ENCODE assay signal across 9 cellular contexts in the genomic region with DNA sequence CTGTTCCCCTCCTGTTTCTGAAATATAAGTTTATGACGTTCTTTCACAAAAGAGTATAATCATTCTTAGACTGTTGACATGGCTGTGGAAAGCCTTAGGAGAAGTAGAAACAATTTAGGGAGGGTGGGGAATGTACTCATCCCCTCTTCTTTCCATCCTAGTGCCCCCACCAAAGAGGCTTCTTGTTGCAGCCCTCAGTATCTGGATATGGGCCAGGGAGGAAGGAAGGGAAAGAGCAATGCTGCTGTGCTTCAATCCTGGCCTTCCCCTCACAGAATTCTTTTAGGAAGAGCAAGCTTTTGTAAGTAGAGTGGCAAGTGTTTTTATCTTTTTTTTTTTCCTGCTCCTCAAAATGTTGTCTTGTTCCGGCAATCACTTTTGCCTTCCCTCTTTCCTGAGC. TPM values are rescaled to one million over a fixed set of nuclear protein-coding genes. Genes with fewer than 3 reads are reported as not detected.
DNase-seq lines count a peak whose midpoint lies in the region; ATAC-seq and TF ChIP-seq lines count a peak whose summit lies in the region.
"Had no signal": no experiment of that assay in that cellular context is flagged by ENCODE, and none has a peak within 500 bp of the region (broad histone marks: within the 10 kb centered on the region; RNA-seq: fewer than 3 reads in every experiment).

No MANE protein-coding gene starts in this region.

- no peaks in the 10 kb centered on the region for H3K36me3 ChIP-seq in SU-DHL-6 (ENCODE audit: low read length)
- H3K36me3 ChIP-seq in gastrocnemius medialis = peaks cover 0 to 8% of the 10 kb centered on the region in 2 donors
- H3K36me3 ChIP-seq in body of pancreas (replicated peaks in 1 of 2; ENCODE audit: insufficient read depth in 1 of 2, low read depth in 2 of 2) = no peaks in the 10 kb centered on the region

- peaks cover 38% of the 10 kb centered on the region for H3K27me3 Mint-ChIP-seq in H9 (ENCODE audit: low read depth)

- no peak overlapping the region for H4K5ac ChIP-seq in H9 (ENCODE audit: insufficient read length, low read depth, low read length)

- H3K4me1 ChIP-seq in H9 (ENCODE audit: insufficient read depth, low read length) (peaks cover 25% of the 10 kb centered on the region; the same call in 1 of the 2 replicates), gastrocnemius medialis (peaks cover 25 to 28% of the 10 kb centered on the region in 2 donors), body of pancreas (peaks cover 52% of the 10 kb centered on the region)

- H4K91ac ChIP-seq in H9 (ENCODE audit: insufficient read length, low read depth, low read length) = no peak overlapping the region

- H3K4me1 Mint-ChIP-seq in H9 = peaks cover 66 to 70% of the 10 kb centered on the region in 2 experiments

- H3K79me1 ChIP-seq in H9 (ENCODE audit: insufficient read depth, low read depth, low read length, poor library complexity, severe bottlenecking) = no peaks in the 10 kb centered on the region

- peaks cover 4 to 24% (median 10%) of the 10 kb centered on the region in 3 experiments; a peak in 6 of 7 replicates for H3K36me3 Mint-ChIP-seq in H9 (ENCODE audit: insufficient read depth in 1 of 3, low read depth in 3 of 3)

- H3K9me3 ChIP-seq in H9 (ENCODE audit: control insufficient read depth, low read depth, low read length) (no peaks in the 10 kb centered on the region), SU-DHL-6 (ENCODE audit: insufficient read depth, low read length) (no peaks in the 10 kb centered on the region), gastrocnemius medialis (no peaks in the 10 kb centered on the region), body of pancreas (no peaks in the 10 kb centered on the region)

- no peak overlapping the region for H2AK5ac ChIP-seq in H9 (ENCODE audit: insufficient read length, low read length)

- H3K4me2 ChIP-seq in H9 (ENCODE audit: insufficient read depth, insufficient read length, low read length) (peak overlapping the region; percentile 58), SU-DHL-6 (ENCODE audit: low read depth, low read length, poor library complexity, severe bottlenecking) (peak overlapping the region; percentile 52)

- no peak overlapping the region for H2BK120ac ChIP-seq in H9 (ENCODE audit: low read depth, low read length, poor library complexity, severe bottlenecking)

- no peak for TF ChIP-seq POLR2A in gastrocnemius medialis (IDR thresholded peaks at IDR 0.05)
- TF ChIP-seq POLR2A in body of pancreas (IDR thresholded peaks at IDR 0.05) = no peak

- no peaks in the 10 kb centered on the region for H4K20me1 ChIP-seq in H9 (ENCODE audit: control insufficient read depth, insufficient read depth, insufficient read length)
- no peaks in the 10 kb centered on the region for H4K20me1 ChIP-seq in SU-DHL-6 (ENCODE audit: low read depth, low read length)

- H3K9ac ChIP-seq in H9 (ENCODE audit: extremely low read depth, insufficient read length, low read length) (no peak overlapping the region), SU-DHL-6 (ENCODE audit: low read length) (no peak overlapping the region)

- no peaks in the 10 kb centered on the region; the same call in 1 of the 2 replicates for H3K27me3 ChIP-seq in H9 (ENCODE audit: insufficient read depth, low read length)
- H3K27me3 ChIP-seq in SU-DHL-6 (ENCODE audit: low read length) = no peaks in the 10 kb centered on the region
- no peaks in the 10 kb centered on the region for H3K27me3 ChIP-seq in gastrocnemius medialis
- no peaks in the 10 kb centered on the region for H3K27me3 ChIP-seq in body of pancreas

- no peak overlapping the region for H3K18ac ChIP-seq in H9 (ENCODE audit: insufficient read length, low read depth, low read length)

- H3F3A ChIP-seq in SU-DHL-6 (ENCODE audit: insufficient read depth) = no peaks in the 10 kb centered on the region

- H3K9me3 Mint-ChIP-seq in H9 = peaks cover 0 to 10% of the 10 kb centered on the region in 2 experiments; a peak in 2 of 5 replicates

- no peak overlapping the region for H3K4ac ChIP-seq in H9 (ENCODE audit: low read depth, low read length)

- no peak overlapping the region for H2BK15ac ChIP-seq in H9 (ENCODE audit: low read depth, low read length)

- no peak overlapping the region for H2BK5ac ChIP-seq in H9 (ENCODE audit: insufficient read length, low read length)

- TF ChIP-seq CTCF in H9 (conservative IDR thresholded peaks at IDR 0.05) (no peak), SU-DHL-6 (IDR thresholded peaks at IDR 0.05; ENCODE audit: insufficient read depth, low read length, poor library complexity, severe bottlenecking) (no peak), fibroblast of pulmonary artery (IDR thresholded peaks at IDR 0.05; ENCODE audit: low read length, missing control alignments) (no peak), gastrocnemius medialis (IDR thresholded peaks at IDR 0.05 in 4 of 5, conservative IDR thresholded peaks at IDR 0.05 in 1 of 5) (no peak), body of pancreas (IDR thresholded peaks at IDR 0.05) (no peak)

- H3K14ac ChIP-seq in H9 (ENCODE audit: insufficient read depth, low read length) = no peak overlapping the region

- in situ Hi-C loops in gastrocnemius medialis (cut with MboI; ENCODE audit: low sequenced_read_pairs in 4 of 4) = no loop called here

- no peak overlapping the region for H2BK20ac ChIP-seq in H9 (ENCODE audit: low read depth, low read length, poor library complexity, severe bottlenecking)

- no peaks in the 10 kb centered on the region for H3K9me2 ChIP-seq in SU-DHL-6 (replicated peaks; ENCODE audit: insufficient read depth, low read length)

- no peaks in the 10 kb centered on the region for H3K79me2 ChIP-seq in H9 (ENCODE audit: insufficient read depth, low read length)
- H3K79me2 ChIP-seq in SU-DHL-6 (ENCODE audit: insufficient read depth, low read length) = no peaks in the 10 kb centered on the region

- no peak overlapping the region for H2BK12ac ChIP-seq in H9 (ENCODE audit: insufficient read length, low read depth, low read length)

- H2AFZ ChIP-seq in H9 (ENCODE audit: low read length) = no peak overlapping the region
- H2AFZ ChIP-seq in SU-DHL-6 (ENCODE audit: low read depth, low read length, severe bottlenecking) = no peak overlapping the region

- DNase-seq in H9 = no peak
- DNase-seq in fibroblast of pulmonary artery (ENCODE audit: low read depth) = no peak
- no peak for DNase-seq in gastrocnemius medialis
- no peak for DNase-seq in NCI-H82 (lab: John Stamatoyannopoulos, UW)
- DNase-seq in GM19240 (ENCODE audit: insufficient read length, low spot score) = no peak
- no peak for DNase-seq in activated CD4-positive, alpha-beta T cell treated with anti-CD3 and anti-CD28 coated beads, Interleukin-2, amount 50 U/mL, for 48 hours
- DNase-seq in body of pancreas = no peak

- H3T11ph ChIP-seq in H9 (ENCODE audit: low read length) = no peak overlapping the region

- H3K4me3 Mint-ChIP-seq in H9 = peak overlapping the region; percentile 67 to 85

- no peak overlapping the region for H3K27ac ChIP-seq in H9 (ENCODE audit: insufficient read length, low read depth, low read length)
- no peak overlapping the region for H3K27ac ChIP-seq in SU-DHL-6 (ENCODE audit: low read depth, low read length)
- H3K27ac ChIP-seq in gastrocnemius medialis = peak overlapping the region; percentile 21 to 87 (median 74)
- no peak overlapping the region for H3K27ac ChIP-seq in body of pancreas

- H3K27ac Mint-ChIP-seq in H9 = no peak overlapping the region; a peak in 1 of 7 replicates

- WGBS in H9 (ENCODE audit: extremely low coverage, insufficient read length, low lambda C conversion rate) = no CpG with 5 or more reads among the region's 2 CpGs
- 68 to 75% methylated on average over 2 of the region's 2 CpGs for WGBS in body of pancreas, 2 donors

- ATAC-seq in gastrocnemius medialis = no peak
- no peak for ATAC-seq in body of pancreas

- H3K4me3 ChIP-seq in SU-DHL-6 (ENCODE audit: insufficient read depth, low read length, poor library complexity, severe bottlenecking) (no peak overlapping the region), fibroblast of pulmonary artery (replicated peaks; ENCODE audit: low read depth, low read length) (peak overlapping the region; percentile 67), gastrocnemius medialis (peak overlapping the region; percentile 63 to 84 (median 79)), body of pancreas (no peak overlapping the region)

- no peak overlapping the region for H4K8ac ChIP-seq in H9 (replicated peaks; ENCODE audit: insufficient read length, low read depth, low read length)

- intact Hi-C loops in gastrocnemius medialis (cut with DNase I; ENCODE audit: low total_unique reads) (no loop called here), body of pancreas (cut with DNase I) (no loop called here)

- H3K56ac ChIP-seq in H9 (ENCODE audit: insufficient read length, low read depth, low read length) = no peak overlapping the region

- H3K23ac ChIP-seq in H9 (ENCODE audit: insufficient read length, low read depth, low read length) = no peak overlapping the region

- H3K23me2 ChIP-seq in H9 (ENCODE audit: insufficient read length, low read depth, low read length, poor library complexity, severe bottlenecking) = peaks cover 10% of the 10 kb centered on the region

RNA-seq across cellular contexts. Expression of a gene that starts 1.7 kb away (rescaled TPM):
- total RNA-seq in H9 (2021) (23.1 and 25.4 TPM in 2 replicates), gastrocnemius medialis (10 to 100 TPM; 17.2 to 28.1 (median 17.7) TPM), body of pancreas (10 to 100 TPM in 1 of 2 donors, 1 to 10 TPM in 1; 8.8 to 22.4 TPM)

RNA-seq across cellular contexts. Expression of a gene that starts 15.6 kb away (rescaled TPM):
- total RNA-seq in H9 (2021) (0.48 and 0.50 TPM in 2 replicates), gastrocnemius medialis (10 to 100 TPM; 14.4 to 55.1 (median 20.5) TPM), body of pancreas (10 to 100 TPM; 17.1 to 26.4 TPM)

RNA-seq across cellular contexts. Expression of a gene that starts 17.5 kb away (rescaled TPM):
- total RNA-seq in H9 (2021) (5.7 and 7.4 TPM in 2 replicates), gastrocnemius medialis (1 to 10 TPM in 2 of 4 donors, under 1 TPM in 1, not detected in 1; 0.72 to 2.0 (median 1.4) TPM), body of pancreas (1 to 10 TPM; 3.1 to 4.6 TPM)

RNA-seq across cellular contexts. Expression of a gene that starts 25.6 kb away (rescaled TPM):
- total RNA-seq in H9 (2021) (not detected in 2 replicates), gastrocnemius medialis (10 to 100 TPM in 1 of 4 donors, not detected in 3; 12.1 TPM), body of pancreas (not detected)
- total RNA-seq: HT1080 had no signal

RNA-seq across cellular contexts. Expression of a gene that starts 32.8 kb away (rescaled TPM):
- 0.59 and 1.3 TPM in 2 replicates for total RNA-seq in H9 (2021)
- total RNA-seq in gastrocnemius medialis = under 1 TPM; 0.02 to 0.12 (median 0.06) TPM
- total RNA-seq in body of pancreas = under 1 TPM; under 0.01 to 0.52 TPM

Comparison
In these comparisons a context has a peak if more than half of its experiments do, and no peak if none do; other contexts are left out.
1. H3K27ac ChIP-seq: peak in gastrocnemius medialis (4 of 4); none in H9 (single experiment), SU-DHL-6 (single experiment) and body of pancreas (0 of 4).
2. H3K4me3 ChIP-seq: peak in fibroblast of pulmonary artery (single experiment) and gastrocnemius medialis (4 of 4); none in SU-DHL-6 (single experiment) and body of pancreas (0 of 2).
3. RNA of a gene that starts 15.6 kb away (total RNA-seq): 17.1 to 26.4 TPM in body of pancreas and 14.4 to 55.1 TPM in gastrocnemius medialis; 0.48 to 0.50 TPM in H9; every median in the first group is over 10 times any median in the second.